In genomic region chr18:46719388-46719787, GRCh38 we compare ENCODE assay signal across 14 cellular contexts. TPM values are rescaled to one million over a fixed set of nuclear protein-coding genes. Genes with fewer than 3 reads are reported as not detected.
"Had no signal": no experiment of that assay in that cellular context is flagged by ENCODE, and none has a peak within 500 bp of the region (broad histone marks: within the 10 kb centered on the region; RNA-seq: fewer than 3 reads in every experiment).

No MANE protein-coding gene starts in this region.

- DNase-seq: activated naive CD4-positive, alpha-beta T cell treated with anti-CD3 and anti-CD28 coated beads, Interleukin-2, amount 50 U/mL, for 16 hours; adrenal gland; body of pancreas; foreskin melanocyte; head of caudate nucleus; left ventricle myocardium superior; stimulated activated CD4-positive, alpha-beta T cell treated with anti-CD3 and anti-CD28 coated beads, Interleukin-1b, Interleukin-23, amount 100 ng/mL, for 48 hours; stimulated activated naive CD4-positive, alpha-beta T cell; transverse colon had no signal

- H3K9me3 ChIP-seq: adrenal gland, body of pancreas, right atrium auricular region, transverse colon had no signal

- H3K4me1 ChIP-seq: body of pancreas, transverse colon had no signal

- H3K27ac Mint-ChIP-seq: T-helper 2 cell treated with Interferon-gamma antibody and Interleukin-4, amounts not matched to agents 5 μg/mL and 100 μg/mL, for 36 hours had no signal

- H3K27ac ChIP-seq: body of pancreas, transverse colon had no signal

- H3K36me3 ChIP-seq: adrenal gland, right atrium auricular region, transverse colon had no signal

- H3K9me3 Mint-ChIP-seq: T-helper 2 cell treated with Interferon-gamma antibody and Interleukin-4, amounts not matched to agents 5 μg/mL and 100 μg/mL, for 36 hours had no signal

- H3K4me3 Mint-ChIP-seq: T-helper 2 cell treated with Interferon-gamma antibody and Interleukin-4, amounts not matched to agents 5 μg/mL and 100 μg/mL, for 36 hours had no signal

- H3K27me3 ChIP-seq: adrenal gland, body of pancreas, right atrium auricular region, transverse colon had no signal

- ATAC-seq: activated CD4-positive, CD25-positive, alpha-beta regulatory T cell treated with anti-CD3 and anti-CD28 coated beads, Interleukin-2, amount 50 U/mL, for 24 hours; esophagus mucosa had no signal

- H3K4me3 ChIP-seq: adrenal gland, body of pancreas, right atrium auricular region, transverse colon had no signal

- FAIRE-seq: islet of Langerhans had no signal

RNA-seq across cellular contexts. Expression of gene ST8SIA5, which starts 37.5 kb away (rescaled TPM):
- total RNA-seq: esophagus mucosa had no signal
